ENCODE assay signal across 16 cellular contexts in genomic region chr4:11715753-11716521, GRCh38.
A peak's percentile ranks its signal among the peaks of the same experiment; 100 is the strongest.
DNase-seq lines count a peak whose midpoint lies in the region; ATAC-seq and TF ChIP-seq lines count a peak whose summit lies in the region.
"Had no signal": no experiment of that assay in that cellular context is flagged by ENCODE, and none has a peak within 500 bp of the region (broad histone marks: within the 10 kb centered on the region; RNA-seq: fewer than 3 reads in every experiment).

No MANE protein-coding gene starts in this region.

- no peak for TF ChIP-seq RAD21 in HCT116 (IDR thresholded peaks at IDR 0.05; ENCODE audit: low read depth)

- H3K79me2 ChIP-seq in HCT116 (ENCODE audit: insufficient read depth, low read length) (peaks cover 7% of the 10 kb centered on the region; the same call in 1 of the 2 replicates), hepatocyte (no peaks in the 10 kb centered on the region), OCI-LY7 (ENCODE audit: insufficient read depth, low read depth, low read length) (no peaks in the 10 kb centered on the region)

- H3K14ac ChIP-seq in mesenchymal stem cell (ENCODE audit: low read length in 2 of 2) = no peak overlapping the region

- H3K4me2 ChIP-seq in HCT116 (ENCODE audit: low read length) (no peak overlapping the region), hepatocyte (peak overlapping the region; percentile 19), mesenchymal stem cell (ENCODE audit: low read length, poor library complexity, severe bottlenecking) (no peak overlapping the region), OCI-LY7 (ENCODE audit: low read length) (no peak overlapping the region)

- DNase-seq in HCT116 (ENCODE audit: low read depth, low spot score) = no peak
- no peak for DNase-seq in hepatocyte (ENCODE audit: low spot score)
- DNase-seq in mesenchymal stem cell = no peak
- no peak for DNase-seq in CD8-positive, alpha-beta T cell
- DNase-seq in OCI-LY7 (ENCODE audit: low spot score) = no peak
- DNase-seq: C1 segment of cervical spinal cord; Caco-2; CD4-positive, alpha-beta memory T cell; DMS 273 treated with DMSO at 0.1 percent for 48 hours; DMS79; EL; GDM1; GOT3 had no signal

- H3K9me3 ChIP-seq in HCT116 (ENCODE audit: control insufficient read depth in 1 of 2, insufficient read depth in 1 of 2, low read depth in 1 of 2, low read length in 2 of 2) (peaks cover 0 to 6% of the 10 kb centered on the region in 2 experiments; a peak in 1 of 4 replicates), hepatocyte (ENCODE audit: low read depth) (no peaks in the 10 kb centered on the region), mesenchymal stem cell (ENCODE audit: control insufficient read depth, low read length) (no peaks in the 10 kb centered on the region), OCI-LY7 (ENCODE audit: low read length) (no peaks in the 10 kb centered on the region)
- no peaks in the 10 kb centered on the region for H3K9me3 ChIP-seq in CD8-positive, alpha-beta T cell (ENCODE audit: low read length)
- H3K9me3 ChIP-seq: Caco-2 had no signal

- no peak overlapping the region for H3K27ac Mint-ChIP-seq in CD8-positive, alpha-beta T cell

- H3K18ac ChIP-seq in mesenchymal stem cell (ENCODE audit: low read depth in 1 of 2, low read length in 2 of 2) = no peak overlapping the region

- H3K9me3 Mint-ChIP-seq in CD8-positive, alpha-beta T cell = no peaks in the 10 kb centered on the region

- no peak overlapping the region for H3K27ac ChIP-seq in HCT116 (ENCODE audit: low read depth, low read length)
- H3K27ac ChIP-seq in hepatocyte = peak overlapping the region; percentile 47
- H3K27ac ChIP-seq in mesenchymal stem cell (ENCODE audit: low read length, poor library complexity, severe bottlenecking) = no peak overlapping the region
- no peak overlapping the region for H3K27ac ChIP-seq in CD8-positive, alpha-beta T cell (ENCODE audit: low read depth, low read length)
- no peak overlapping the region for H3K27ac ChIP-seq in OCI-LY7 (ENCODE audit: low read depth, low read length, poor library complexity, severe bottlenecking)

- peaks cover 0 to 42% of the 10 kb centered on the region in 2 experiments; a peak in 2 of 4 replicates for H3K36me3 ChIP-seq in HCT116 (ENCODE audit: control insufficient read depth in 1 of 2, insufficient read depth in 2 of 2, low read length in 2 of 2)
- no peaks in the 10 kb centered on the region for H3K36me3 ChIP-seq in hepatocyte (replicated peaks; ENCODE audit: insufficient read depth, low read depth)
- H3K36me3 ChIP-seq in mesenchymal stem cell (ENCODE audit: control insufficient read depth in 1 of 2, insufficient read depth in 2 of 2, low read depth in 1 of 2, low read length in 2 of 2) = no peaks in the 10 kb centered on the region
- H3K36me3 ChIP-seq in CD8-positive, alpha-beta T cell (ENCODE audit: insufficient read depth, low read length) = no peaks in the 10 kb centered on the region
- H3K36me3 ChIP-seq in OCI-LY7 (ENCODE audit: insufficient read depth, low read length) = no peaks in the 10 kb centered on the region
- H3K36me3 ChIP-seq: HAP-1 had no signal

- H4K20me1 ChIP-seq in HCT116 (ENCODE audit: insufficient read depth) = no peaks in the 10 kb centered on the region
- H4K20me1 ChIP-seq in hepatocyte (ENCODE audit: insufficient read depth, poor library complexity, severe bottlenecking) = no peaks in the 10 kb centered on the region
- no peaks in the 10 kb centered on the region for H4K20me1 ChIP-seq in OCI-LY7 (ENCODE audit: insufficient read depth, low read length)

- H2AFZ ChIP-seq in HCT116 (ENCODE audit: low read depth, low read length, poor library complexity, severe bottlenecking) = peak overlapping the region; percentile 26
- peak overlapping the region; percentile 17 for H2AFZ ChIP-seq in hepatocyte
- no peak overlapping the region for H2AFZ ChIP-seq in mesenchymal stem cell (ENCODE audit: low read depth, low read length)
- no peak overlapping the region for H2AFZ ChIP-seq in OCI-LY7 (ENCODE audit: low read length)

- 90% methylated on average over 3 of the region's 3 CpGs for WGBS in hepatocyte (ENCODE audit: low lambda C conversion rate, missing lambda C conversion rate)
- WGBS in mesenchymal stem cell = 80% methylated on average over 2 of the region's 3 CpGs

- H3K27me3 Mint-ChIP-seq in CD8-positive, alpha-beta T cell (ENCODE audit: low read depth) = peaks cover 12% of the 10 kb centered on the region

- BruUV-seq in HCT116 (replicated peaks; lab: Mats Ljungman, UMichigan) (no TSS peak), OCI-LY7 (replicated peaks; lab: Mats Ljungman, UMichigan) (no TSS peak)

- no peak overlapping the region for H3K4me3 Mint-ChIP-seq in CD8-positive, alpha-beta T cell
- H3K4me3 Mint-ChIP-seq: CD4-positive, alpha-beta memory T cell had no signal

- no peaks in the 10 kb centered on the region for H3K27me3 ChIP-seq in HCT116 (ENCODE audit: insufficient read depth, low read length)
- H3K27me3 ChIP-seq in hepatocyte = no peaks in the 10 kb centered on the region
- no peaks in the 10 kb centered on the region for H3K27me3 ChIP-seq in mesenchymal stem cell (ENCODE audit: control insufficient read depth in 1 of 2, insufficient read depth in 1 of 2, low read length in 2 of 2)
- H3K27me3 ChIP-seq in CD8-positive, alpha-beta T cell (ENCODE audit: insufficient read depth, low read length) = no peaks in the 10 kb centered on the region

- no peak for TF ChIP-seq POLR2A in HCT116 (IDR thresholded peaks at IDR 0.05; ENCODE audit: borderline replicate concordance, extremely low read depth, insufficient read depth, insufficient read length)

- H3K4me3 ChIP-seq in HCT116 (replicated peaks in 1 of 2; ENCODE audit: low read depth in 1 of 2, low read length in 2 of 2) (no peak overlapping the region), hepatocyte (no peak overlapping the region), mesenchymal stem cell (ENCODE audit: insufficient read depth in 1 of 2, low read depth in 1 of 2, low read length in 2 of 2) (no peak overlapping the region), OCI-LY7 (ENCODE audit: low read depth, low read length, poor library complexity, severe bottlenecking) (no peak overlapping the region)
- H3K4me3 ChIP-seq in CD8-positive, alpha-beta T cell (ENCODE audit: low read depth, low read length) = no peak overlapping the region
- H3K4me3 ChIP-seq: GM12878, HAP-1 had no signal

- no peaks in the 10 kb centered on the region for H3K4me1 Mint-ChIP-seq in CD8-positive, alpha-beta T cell (ENCODE audit: low read depth)
- H3K4me1 Mint-ChIP-seq: CD4-positive, alpha-beta memory T cell had no signal

- no peaks in the 10 kb centered on the region for H3K36me3 Mint-ChIP-seq in CD8-positive, alpha-beta T cell
- H3K36me3 Mint-ChIP-seq: CD4-positive, alpha-beta memory T cell had no signal

- H3K9me2 ChIP-seq in HCT116 (ENCODE audit: insufficient read depth) = no peaks in the 10 kb centered on the region
- no peaks in the 10 kb centered on the region for H3K9me2 ChIP-seq in hepatocyte (replicated peaks; ENCODE audit: insufficient read depth)
- no peaks in the 10 kb centered on the region for H3K9me2 ChIP-seq in OCI-LY7 (ENCODE audit: insufficient read depth, low read length)

- POLR2A ChIA-PET in HCT116 (lab: Charles Lee) = no interaction called here
- POLR2A ChIA-PET in CD8-positive, alpha-beta T cell (lab: Charles Lee) = no interaction called here
- POLR2A ChIA-PET in OCI-LY7 (lab: Charles Lee) = no interaction called here

- H2BK5ac ChIP-seq in mesenchymal stem cell (ENCODE audit: low read depth, low read length, poor library complexity, severe bottlenecking) = no peak overlapping the region

- intact Hi-C loops in HCT116 (cut with micrococcal nuclease) = no loop called here
- intact Hi-C loops in CD8-positive, alpha-beta T cell (cut with DNase I, micrococcal nuclease) = no loop called here
- intact Hi-C loops in OCI-LY7 (cut with micrococcal nuclease; ENCODE audit: unreplicated experiment) = no loop called here

- H3K4ac ChIP-seq in mesenchymal stem cell (ENCODE audit: low read depth in 1 of 2, low read length in 2 of 2) = no peak overlapping the region

- H3K79me1 ChIP-seq in mesenchymal stem cell (replicated peaks; ENCODE audit: low read length, poor library complexity, severe bottlenecking) = no peaks in the 10 kb centered on the region

- H4K91ac ChIP-seq in mesenchymal stem cell (ENCODE audit: low read length) = no peak overlapping the region

- H3K4me1 ChIP-seq in HCT116 (ENCODE audit: control insufficient read depth in 1 of 2, insufficient read depth in 2 of 2, low read length in 2 of 2) (peaks cover 5 to 30% of the 10 kb centered on the region in 2 experiments; a peak in 3 of 4 replicates), hepatocyte (ENCODE audit: insufficient read depth) (peaks cover 4% of the 10 kb centered on the region), mesenchymal stem cell (ENCODE audit: control insufficient read depth, insufficient read depth, low read depth, low read length) (peaks cover 1% of the 10 kb centered on the region), OCI-LY7 (ENCODE audit: insufficient read depth, low read length, poor library complexity, severe bottlenecking) (no peaks in the 10 kb centered on the region)
- H3K4me1 ChIP-seq in CD8-positive, alpha-beta T cell (ENCODE audit: insufficient read depth, low read length) = no peaks in the 10 kb centered on the region
- H3K4me1 ChIP-seq: Caco-2, HAP-1 had no signal

- H2BK15ac ChIP-seq in mesenchymal stem cell (ENCODE audit: low read depth, poor library complexity, severe bottlenecking) = no peak overlapping the region

- RAD21 ChIA-PET in HCT116 (lab: Charles Lee; ENCODE audit: low non-redundant PET in 1 of 2, low total read pairs in 2 of 2, uncharacterized antibody in 2 of 2, unreplicated experiment in 2 of 2) = no interaction called here

- no peak for TF ChIP-seq CTCF in HCT116 (IDR thresholded peaks at IDR 0.05 in 2 of 3, conservative IDR thresholded peaks at IDR 0.05 in 1 of 3; ENCODE audit: borderline replicate concordance in 1 of 3, insufficient read depth in 1 of 3, low read depth in 2 of 3, low read length in 2 of 3)
- TF ChIP-seq CTCF in hepatocyte (IDR thresholded peaks at IDR 0.05; ENCODE audit: poor library complexity) = no peak
- no peak for TF ChIP-seq CTCF in CD8-positive, alpha-beta T cell (IDR thresholded peaks at IDR 0.05)
- no peak for TF ChIP-seq CTCF in OCI-LY7 (conservative IDR thresholded peaks at IDR 0.05; ENCODE audit: low read length)

- CTCF ChIA-PET in HCT116 (lab: Charles Lee) (no interaction called here), OCI-LY7 (lab: Charles Lee; ENCODE audit: unreplicated experiment) (no interaction called here)
- CTCF ChIA-PET in CD8-positive, alpha-beta T cell (lab: Charles Lee) = no interaction called here

- ATAC-seq in HCT116 = peak; percentile 42; the same call in 1 of the 2 replicates
- no peak for ATAC-seq in HG03280 (IDR thresholded peaks at IDR 0.05; ENCODE audit: unreplicated experiment)
- no peak for ATAC-seq in CD8-positive, alpha-beta T cell
- ATAC-seq: GM12878 had no signal

- H2BK12ac ChIP-seq in mesenchymal stem cell (ENCODE audit: low read length in 2 of 2) = no peak overlapping the region

- H3K9ac ChIP-seq in HCT116 (ENCODE audit: low read length) = no peak overlapping the region
- H3K9ac ChIP-seq in mesenchymal stem cell (ENCODE audit: low read length) = no peak overlapping the region

- H2BK120ac ChIP-seq in mesenchymal stem cell (ENCODE audit: low read depth, low read length) = no peak overlapping the region

- H3K23ac ChIP-seq in mesenchymal stem cell (ENCODE audit: low read length in 2 of 2) = no peak overlapping the region

- no peak overlapping the region for H4K8ac ChIP-seq in mesenchymal stem cell (ENCODE audit: low read length)

- peak overlapping the region; percentile 26 for H2AK5ac ChIP-seq in mesenchymal stem cell (ENCODE audit: low read length, severe bottlenecking)

Comparison
In these comparisons a context has a peak if more than half of its experiments do, and no peak if none do; other contexts are left out.
1. H2AFZ ChIP-seq: peak in HCT116 (single experiment) and hepatocyte (single experiment); none in mesenchymal stem cell (single experiment) and OCI-LY7 (single experiment).